8 cellular contexts compared by ENCODE assay signal in genomic region chr7:94276797-94277196, GRCh38.
DNase-seq lines count a peak whose midpoint lies in the region; ATAC-seq and TF ChIP-seq lines count a peak whose summit lies in the region.

No MANE protein-coding gene starts in this region.

- BruUV-seq in IMR-90 (replicated peaks; lab: Mats Ljungman, UMichigan) = no TSS peak

- WGBS in IMR-90 (ENCODE audit: extremely low coverage in 2 of 2, insufficient read length in 1 of 2), 2 experiments = no CpG with 5 or more reads among the region's 1 CpG
- WGBS in liver = 4% methylated on average over 1 of the region's 1 CpG
- 31 to 33% methylated on average over 1 of the region's 1 CpG for WGBS in aorta, 2 donors

- TF ChIP-seq CTCF in GM12872 (IDR thresholded peaks at IDR 0.05; ENCODE audit: insufficient read depth, low read depth, low read length) (peak; percentile 29; the same call in 2 of the 3 replicates), IMR-90 (conservative IDR thresholded peaks at IDR 0.05; ENCODE audit: low read depth, low read length) (peak; percentile 55), WERI-Rb-1 (IDR thresholded peaks at IDR 0.05; ENCODE audit: low read depth, low read length) (peak; percentile 45; the same call in 1 of the 2 replicates), liver (IDR thresholded peaks at IDR 0.05; ENCODE audit: low read depth, low read length, missing input control) (peak; percentile 11)

- no peak overlapping the region for H3K27ac ChIP-seq in IMR-90 (ENCODE audit: insufficient read depth, low read length)
- H3K27ac ChIP-seq in WERI-Rb-1 = no peak overlapping the region
- H3K27ac ChIP-seq in liver (ENCODE audit: low read depth in 1 of 2, low read length in 2 of 2) = no peak overlapping the region
- no peak overlapping the region for H3K27ac ChIP-seq in effector memory CD4-positive, alpha-beta T cell (ENCODE audit: insufficient read depth, low read length, poor library complexity, severe bottlenecking)
- H3K27ac ChIP-seq in aorta (ENCODE audit: low read depth in 1 of 2, low read length in 2 of 2) = no peak overlapping the region

- no peaks in the 10 kb centered on the region; the same call in 1 of the 2 replicates for H3K4me1 ChIP-seq in IMR-90 (ENCODE audit: control insufficient read depth, insufficient read depth, low read length)
- no peaks in the 10 kb centered on the region for H3K4me1 ChIP-seq in liver (ENCODE audit: control insufficient read depth in 4 of 4, insufficient read depth in 4 of 4, low read length in 3 of 4)
- H3K4me1 ChIP-seq in effector memory CD4-positive, alpha-beta T cell (ENCODE audit: control insufficient read depth, insufficient read depth, low read length, poor library complexity, severe bottlenecking) = no peaks in the 10 kb centered on the region
- no peaks in the 10 kb centered on the region for H3K4me1 ChIP-seq in aorta (ENCODE audit: control insufficient read depth in 1 of 2, insufficient read depth in 2 of 2, low read length in 2 of 2)

- no peak overlapping the region for H2AK9ac ChIP-seq in IMR-90 (replicated peaks; ENCODE audit: low read depth, low read length, poor library complexity)

- H3K9ac ChIP-seq in IMR-90 (ENCODE audit: low read depth, low read length) (no peak overlapping the region), liver (ENCODE audit: low read depth in 1 of 2, low read length in 2 of 2) (no peak overlapping the region)

- in situ Hi-C loops in IMR-90 (cut with MboI; ENCODE audit: low sequenced_read_pairs) = loop anchor here (25.0 kb wide), 1 partner anchor 1211 kb away; the partner anchor contains the start of gene ASB4

- H3K18ac ChIP-seq in IMR-90 (ENCODE audit: low read depth, low read length) = no peak overlapping the region

- H3K9me3 ChIP-seq in IMR-90 (ENCODE audit: control insufficient read depth, insufficient read depth, low read length) (no peaks in the 10 kb centered on the region), WERI-Rb-1 (ENCODE audit: severe bottlenecking) (no peaks in the 10 kb centered on the region), liver (ENCODE audit: control insufficient read depth in 4 of 4, low read length in 3 of 4) (no peaks in the 10 kb centered on the region), aorta (ENCODE audit: control insufficient read depth, low read length) (no peaks in the 10 kb centered on the region)
- no peaks in the 10 kb centered on the region for H3K9me3 ChIP-seq in effector memory CD4-positive, alpha-beta T cell (ENCODE audit: control insufficient read depth, low read length)

- no peak overlapping the region for H3K23ac ChIP-seq in IMR-90 (ENCODE audit: low read depth, low read length)

- no peak overlapping the region for H4K5ac ChIP-seq in IMR-90 (ENCODE audit: low read depth, low read length)

- no peak for TF ChIP-seq POLR2A in IMR-90 (IDR thresholded peaks at IDR 0.05; ENCODE audit: low read depth, low read length)

- POLR2A ChIA-PET in IMR-90 (lab: Charles Lee; ENCODE audit: unreplicated experiment) = interaction anchor here (0.6 kb wide), 1 partner anchor 813 kb away, joined by 5 read pairs; no protein-coding TSS in a partner anchor

- H3K36me3 ChIP-seq in IMR-90 (ENCODE audit: control insufficient read depth, insufficient read depth, low read length) (no peaks in the 10 kb centered on the region), WERI-Rb-1 (no peaks in the 10 kb centered on the region), liver (ENCODE audit: control insufficient read depth in 4 of 4, insufficient read depth in 3 of 4, low read depth in 1 of 4, low read length in 3 of 4) (no peaks in the 10 kb centered on the region), aorta (ENCODE audit: control insufficient read depth in 1 of 2, insufficient read depth in 2 of 2, low read length in 1 of 2) (no peaks in the 10 kb centered on the region)
- H3K36me3 ChIP-seq in effector memory CD4-positive, alpha-beta T cell (ENCODE audit: control insufficient read depth, insufficient read depth, low read length) = no peaks in the 10 kb centered on the region

- DNase-seq in IMR-90 = peak; percentile 59
- DNase-seq in WERI-Rb-1 = peak; percentile 37
- DNase-seq in effector memory CD4-positive, alpha-beta T cell = no peak
- DNase-seq in T-helper 9 cell = no peak
- no peak for DNase-seq in aorta

- 0 out of 2 replicates have a peak, but pooled peaks cover 2% of the 10 kb centered on the region for H3K27me3 ChIP-seq in IMR-90 (ENCODE audit: control insufficient read depth, insufficient read depth, low read length)
- H3K27me3 ChIP-seq in WERI-Rb-1 (ENCODE audit: insufficient read depth, low read depth, severe bottlenecking) = no peaks in the 10 kb centered on the region
- H3K27me3 ChIP-seq in liver (ENCODE audit: control insufficient read depth in 4 of 4, insufficient read depth in 4 of 4, low read length in 3 of 4) = peaks cover 0 to 3% (median 0%) of the 10 kb centered on the region in 4 donors
- no peaks in the 10 kb centered on the region for H3K27me3 ChIP-seq in effector memory CD4-positive, alpha-beta T cell (replicated peaks; ENCODE audit: control insufficient read depth, insufficient read depth, low read length, poor library complexity, severe bottlenecking)
- no peaks in the 10 kb centered on the region for H3K27me3 ChIP-seq in aorta (ENCODE audit: control insufficient read depth in 1 of 2, insufficient read depth in 2 of 2, low read length in 1 of 2)

- H2AK5ac ChIP-seq in IMR-90 (ENCODE audit: low read depth, low read length) = no peak overlapping the region

- H3K14ac ChIP-seq in IMR-90 (replicated peaks; ENCODE audit: low read depth, low read length) = no peak overlapping the region

- H2BK20ac ChIP-seq in IMR-90 (ENCODE audit: low read depth, low read length) = no peak overlapping the region

- no peaks in the 10 kb centered on the region; the same call in 1 of the 2 replicates for H3K9me1 ChIP-seq in IMR-90 (ENCODE audit: insufficient read depth, low read length)

- H3K4ac ChIP-seq in IMR-90 (ENCODE audit: low read depth, low read length) = no peak overlapping the region

- no peak overlapping the region for H3K4me2 ChIP-seq in IMR-90 (ENCODE audit: low read depth, low read length)

- no peak overlapping the region for H2BK120ac ChIP-seq in IMR-90 (ENCODE audit: low read depth, low read length)

- no peak overlapping the region for H4K91ac ChIP-seq in IMR-90 (ENCODE audit: insufficient read depth, low read depth, low read length)

- no peak overlapping the region for H2BK15ac ChIP-seq in IMR-90 (ENCODE audit: low read depth, low read length)

- H3K4me3 ChIP-seq in IMR-90 (ENCODE audit: insufficient read depth, low read depth, low read length) (no peak overlapping the region), WERI-Rb-1 (ENCODE audit: low read depth, low read length) (no peak overlapping the region), liver (ENCODE audit: low read depth in 1 of 3, low read length in 3 of 3) (no peak overlapping the region), aorta (ENCODE audit: low read length in 2 of 2) (no peak overlapping the region)
- no peak overlapping the region for H3K4me3 ChIP-seq in effector memory CD4-positive, alpha-beta T cell (ENCODE audit: insufficient read depth, low read depth, low read length, poor library complexity, severe bottlenecking)

- H3K56ac ChIP-seq in IMR-90 (ENCODE audit: extremely low read depth, insufficient read depth, low read length) = no peak overlapping the region

- intact Hi-C loops in IMR-90 (cut with micrococcal nuclease) = loop anchor here (1.0 to 5.0 kb wide), 5 partner anchors 189 to 561 kb away; no protein-coding TSS in a partner anchor
- intact Hi-C loops in aorta (cut with DNase I) = no loop called here

- TF ChIP-seq RAD21 in IMR-90 (IDR thresholded peaks at IDR 0.05; ENCODE audit: low read length) (peak; percentile 63), liver (IDR thresholded peaks at IDR 0.05) (peak; percentile 59 to 61)

- H4K20me1 ChIP-seq in IMR-90 (ENCODE audit: insufficient read depth, low read length) = no peaks in the 10 kb centered on the region

- CTCF ChIA-PET in IMR-90 (lab: Yijun Ruan, JAX) = no interaction called here

- H2BK5ac ChIP-seq in IMR-90 (ENCODE audit: low read depth, low read length, poor library complexity, severe bottlenecking) = no peak overlapping the region

- dilution Hi-C loops in IMR-90 (cut with HindIII; ENCODE audit: low sequenced_read_pairs, unreplicated experiment) = no loop called here

- ATAC-seq in IMR-90 (ENCODE audit: low read depth) = peak; percentile 87
- no peak for ATAC-seq in GM18498 (IDR thresholded peaks at IDR 0.05; ENCODE audit: unreplicated experiment)
- ATAC-seq in aorta (ENCODE audit: low FRiP score) = no peak

- no peak overlapping the region for H2AFZ ChIP-seq in IMR-90 (replicated peaks; ENCODE audit: low read length, poor library complexity)

- H3K79me1 ChIP-seq in IMR-90 (ENCODE audit: low read depth in 1 of 2, low read length in 2 of 2) = no peaks in the 10 kb centered on the region

- H4K8ac ChIP-seq in IMR-90 (ENCODE audit: low read depth in 2 of 2, low read length in 2 of 2) = no peak overlapping the region

TF ChIP-seq in IMR-90, 13 proteins besides CTCF, POLR2A, EP300 and RAD21:
- TF ChIP-seq SMC3 (IDR thresholded peaks at IDR 0.05; ENCODE audit: low read depth, low read length) (peak; percentile 53), NFE2L2 (IDR thresholded peaks at IDR 0.05; ENCODE audit: low read depth, low read length) (no peak)

TF ChIP-seq in liver, 16 proteins besides CTCF, POLR2A, EP300 and RAD21 (continues in another document):
- TF ChIP-seq FOXA2 (IDR thresholded peaks at IDR 0.05) (no peak), RXRA (IDR thresholded peaks at IDR 0.05) (no peak), YY1 (IDR thresholded peaks at IDR 0.05) (no peak), FOXA1 (IDR thresholded peaks at IDR 0.05) (no peak), EGR1 (IDR thresholded peaks at IDR 0.05; ENCODE audit: low read depth in 2 of 2) (no peak), HNF4G (IDR thresholded peaks at IDR 0.05) (no peak), GABPA (IDR thresholded peaks at IDR 0.05 in 1 of 2, conservative IDR thresholded peaks at IDR 0.05 in 1 of 2) (no peak), JUND (IDR thresholded peaks at IDR 0.05) (no peak), SP1 (IDR thresholded peaks at IDR 0.05) (no peak), HNF4A (conservative IDR thresholded peaks at IDR 0.05) (no peak), MAX (IDR thresholded peaks at IDR 0.05) (no peak), TAF1 (conservative IDR thresholded peaks at IDR 0.05) (no peak)

Comparison
In these comparisons a context has a peak if more than half of its experiments do, and no peak if none do; other contexts are left out.
1. DNase-seq: peak in IMR-90 (single experiment) and WERI-Rb-1 (single experiment); none in effector memory CD4-positive, alpha-beta T cell (0 of 3), T-helper 9 cell (single experiment) and aorta (0 of 2).
2. Peak in every context shown above with its lines, with median percentiles within 50 percentile points of each other: CTCF ChIP-seq.